Comparison of ENCODE assay signal across 9 cellular contexts in genomic region chr1:225479996-225480720, GRCh38. TPM values are rescaled to one million over a fixed set of nuclear protein-coding genes. Genes with fewer than 3 reads are reported as not detected.
DNase-seq lines count a peak whose midpoint lies in the region; TF ChIP-seq lines count a peak whose summit lies in the region.
"Had no signal": no experiment of that assay in that cellular context is flagged by ENCODE, and none has a peak within 500 bp of the region (broad histone marks: within the 10 kb centered on the region; RNA-seq: fewer than 3 reads in every experiment).

No MANE protein-coding gene starts in this region.

- H4K20me1 ChIP-seq in Karpas-422 (ENCODE audit: insufficient read depth, low read depth, low read length) = no peaks in the 10 kb centered on the region

- H3K4me3 ChIP-seq in Karpas-422 (ENCODE audit: low read length) = no peak overlapping the region
- no peak overlapping the region for H3K4me3 ChIP-seq in vagina
- H3K4me3 ChIP-seq: GM23248 had no signal

- H3K4me1 ChIP-seq in Karpas-422 (ENCODE audit: low read length) = peaks cover 39% of the 10 kb centered on the region
- no peaks in the 10 kb centered on the region for H3K4me1 ChIP-seq in vagina

- no peak overlapping the region for H2AFZ ChIP-seq in Karpas-422 (ENCODE audit: low read length)
- H2AFZ ChIP-seq: GM23248 had no signal

- H3K27ac ChIP-seq in Karpas-422 (ENCODE audit: low read length) = no peak overlapping the region
- no peak overlapping the region for H3K27ac ChIP-seq in vagina
- H3K27ac ChIP-seq: GM23248 had no signal

- no peaks in the 10 kb centered on the region for H3K36me3 ChIP-seq in Karpas-422 (ENCODE audit: insufficient read depth, low read length)
- H3K36me3 ChIP-seq in vagina = no peaks in the 10 kb centered on the region

- no peaks in the 10 kb centered on the region for H3K79me2 ChIP-seq in Karpas-422 (ENCODE audit: low read length)

- H3K9me3 ChIP-seq in Karpas-422 (ENCODE audit: low read length) = no peaks in the 10 kb centered on the region
- no peaks in the 10 kb centered on the region for H3K9me3 ChIP-seq in vagina

- no peaks in the 10 kb centered on the region for H3K9me2 ChIP-seq in Karpas-422 (replicated peaks; ENCODE audit: insufficient read depth, low read length)

- no peaks in the 10 kb centered on the region for H3K27me3 ChIP-seq in Karpas-422 (ENCODE audit: low read length)
- H3K27me3 ChIP-seq in vagina = no peaks in the 10 kb centered on the region

- CTCF ChIA-PET in GM10248 (lab: Yijun Ruan, JAX) = interaction anchor here (1.0 to 6.0 kb wide), 16 partner anchors 10 to 482 kb away, joined by 3 to 23 read pairs (median 6); partner anchors contain the start of genes SRP9 and TMEM63A

- POLR2A ChIA-PET in GM10248 (lab: Yijun Ruan, JAX) = no interaction called here

- peak overlapping the region; percentile 43 for H3K4me2 ChIP-seq in Karpas-422 (ENCODE audit: low read depth, low read length, poor library complexity, severe bottlenecking)

- TF ChIP-seq CTCF in GM10248 (IDR thresholded peaks at IDR 0.05; ENCODE audit: control extremely low read depth, extremely low read depth, low read depth, missing control alignments) = no peak
- no peak for TF ChIP-seq CTCF in vagina (IDR thresholded peaks at IDR 0.05)

- TF ChIP-seq POLR2A in vagina (IDR thresholded peaks at IDR 0.05) = no peak

- intact Hi-C loops in vagina (cut with DNase I) = loop anchor here (5.0 to 10.0 kb wide), 3 partner anchors 365 to 497 kb away; no protein-coding TSS in a partner anchor

- H3K9ac ChIP-seq in Karpas-422 (ENCODE audit: low read length) = no peak overlapping the region
- H3K9ac ChIP-seq: GM23248 had no signal

- DNase-seq in GM10248 (ENCODE audit: extremely low spot score) (peak; percentile 5), Karpas-422 (no peak), germinal center (ENCODE audit: low spot score) (peak; percentile 21), vagina (ENCODE audit: extremely low spot score in 2 of 2) (peak; percentile 70 to 82), HUDEP-2 (lab: John Stamatoyannopoulos, UW; ENCODE audit: unreplicated experiment in 76 of 76) (no peak), NCI-H748 (lab: John Stamatoyannopoulos, UW; ENCODE audit: unreplicated experiment) (no peak), HCEC 1CT (no peak)
- DNase-seq: NCI-H187 treated with DMSO at 0.1 percent for 48 hours had no signal

RNA-seq across cellular contexts. Expression of gene LBR, which starts 52.3 kb away (rescaled TPM):
- 66.0 and 157 TPM in 2 replicates for total RNA-seq in Karpas-422 (2014; rRNA removed; shearing (Covaris generic); ENCODE audit: low replicate concordance)
- total RNA-seq in vagina = 41.5 TPM

Comparison
In these comparisons a context has a peak if more than half of its experiments do, and no peak if none do; other contexts are left out.
1. DNase-seq: peak in GM10248 (single experiment), germinal center (single experiment) and vagina (2 of 2); none in Karpas-422 (single experiment), HUDEP-2 (0 of 76), NCI-H748 (single experiment) and HCEC 1CT (single experiment).